Comparison of ENCODE assay signal across 8 cellular contexts in the genomic region with DNA sequence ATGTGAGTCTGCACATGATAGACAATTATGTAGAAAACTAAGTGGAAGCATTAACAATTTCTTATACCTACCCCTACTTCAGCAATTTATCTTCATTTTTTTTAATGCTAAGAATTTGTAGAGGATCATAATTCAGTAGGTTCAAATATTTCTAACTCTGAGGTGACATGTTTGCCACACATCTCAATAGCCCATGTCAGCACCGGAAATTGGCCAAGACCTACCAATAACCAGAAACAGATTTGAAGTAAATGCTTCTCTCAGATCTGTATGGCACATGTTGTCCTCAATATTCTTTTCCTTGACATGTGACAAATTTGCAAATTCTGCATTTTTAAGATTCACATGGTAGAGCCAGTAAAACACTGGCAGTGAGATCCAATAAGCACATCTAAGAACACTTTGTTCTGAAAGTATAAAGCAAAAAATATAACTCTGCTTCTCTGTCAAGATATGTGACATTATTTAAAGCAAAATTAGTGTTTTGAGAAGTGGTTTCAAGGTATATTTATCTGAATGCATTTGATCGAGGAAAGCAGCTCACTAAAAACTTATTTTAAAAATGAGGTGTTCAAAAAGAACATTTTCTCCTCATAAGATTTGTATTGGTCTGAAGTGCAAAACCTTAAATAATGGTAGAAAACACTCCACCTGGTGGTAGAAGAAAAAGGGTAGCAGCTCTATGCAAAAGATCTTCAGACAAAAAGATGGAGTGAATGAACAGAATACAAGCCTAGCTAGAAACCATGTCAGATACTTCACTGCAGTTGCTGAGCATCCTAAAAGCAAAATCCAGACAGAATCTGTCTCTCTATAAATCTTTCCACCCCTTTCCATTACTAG.
A peak's percentile ranks its signal among the peaks of the same experiment; 100 is the strongest.
DNase-seq lines count a peak whose midpoint lies in the region; ATAC-seq and TF ChIP-seq lines count a peak whose summit lies in the region.

No MANE protein-coding gene starts in this region.

- no peaks in the 10 kb centered on the region for H3K36me3 ChIP-seq in brain microvascular endothelial cell (replicated peaks)

- H3K27me3 ChIP-seq in brain microvascular endothelial cell (replicated peaks), result no peaks in the 10 kb centered on the region

- DNase-seq in NOMO-1 treated with DMSO at 0.1 percent for 48 hours (lab: John Stamatoyannopoulos, UW; ENCODE audit: unreplicated experiment), result peak; percentile 1
- DNase-seq in NOMO-1 treated with dmso at 0.1 percent for 144 hours (lab: John Stamatoyannopoulos, UW; ENCODE audit: unreplicated experiment), result no peak
- DNase-seq in LHCN-M2 (ENCODE audit: low read depth), result peak; percentile 40
- no peak for DNase-seq in brain microvascular endothelial cell
- peak; percentile 30 for DNase-seq in renal cortical epithelial cell (ENCODE audit: low read depth)
- no peak for DNase-seq in stimulated activated CD4-positive, alpha-beta T cell treated with anti-CD3 and anti-CD28 coated beads, Interleukin-12 subunit alpha, Interleukin-12 subunit beta, amount 100 ng/mL, for 4 hours
- DNase-seq in cerebellar nuclear complex (lab: John Stamatoyannopoulos, UW), result no peak

- no peak for ATAC-seq in GM21515 (IDR thresholded peaks at IDR 0.05; ENCODE audit: unreplicated experiment)

- in situ Hi-C loops in brain microvascular endothelial cell (cut with HindIII; ENCODE audit: low pct_ligation_motif_present, low sequenced_read_pairs), result no loop called here

- no peak overlapping the region for H3K4me3 ChIP-seq in brain microvascular endothelial cell (ENCODE audit: low read depth, low read length)

- H3K27ac ChIP-seq in brain microvascular endothelial cell, result no peak overlapping the region

- peak; percentile 53 for TF ChIP-seq CTCF in brain microvascular endothelial cell (IDR thresholded peaks at IDR 0.05; ENCODE audit: low read depth, low read length, missing control alignments)

Comparison
In these comparisons a context has a peak if more than half of its experiments do, and no peak if none do; other contexts are left out.
1. DNase-seq: peak in NOMO-1 treated with DMSO at 0.1 percent for 48 hours (single experiment), LHCN-M2 (single experiment) and renal cortical epithelial cell (single experiment); none in NOMO-1 treated with dmso at 0.1 percent for 144 hours (single experiment), brain microvascular endothelial cell (single experiment), stimulated activated CD4-positive, alpha-beta T cell treated with anti-CD3 and anti-CD28 coated beads, Interleukin-12 subunit alpha, Interleukin-12 subunit beta, amount 100 ng/mL, for 4 hours (single experiment) and cerebellar nuclear complex (0 of 2).